In genomic region chr1:107442545-107442944, GRCh38 we compare ENCODE assay signal across 29 cellular contexts.
"Had no signal": no experiment of that assay in that cellular context is flagged by ENCODE, and none has a peak within 500 bp of the region (broad histone marks: within the 10 kb centered on the region; RNA-seq: fewer than 3 reads in every experiment).

No MANE protein-coding gene starts in this region.

- H3K4me3 ChIP-seq: breast epithelium, pancreas, psoas muscle, thoracic aorta had no signal

- H3K27me3 Mint-ChIP-seq: activated T-cell treated with anti-CD3 and anti-CD28 coated beads, Interleukin-2, amount 50 U/mL, for 24 hours; dendritic cell treated with granulocyte-macrophage colony-stimulating factor and Interleukin-4, amounts not matched to agents 40 ng/mL and 50 ng/mL, for 4 days had no signal

- H3K36me3 Mint-ChIP-seq: activated naive CD8-positive, alpha-beta T cell; naive thymus-derived CD8-positive, alpha-beta T cell; WTC11 had no signal

- DNase-seq: activated CD4-positive, alpha-beta T cell treated with anti-CD3 and anti-CD28 coated beads for 1 hour; activated CD8-positive, alpha-beta memory T cell treated with anti-CD3 and anti-CD28 coated beads for 24 hours; activated CD8-positive, alpha-beta memory T cell treated with anti-CD3 and anti-CD28 coated beads, Interleukin-2, amount 50 U/mL, for 4 hours; activated T-cell treated with anti-CD3 and anti-CD28 coated beads, Interleukin-2, amount 50 U/mL, for 24 hours; amygdala; central memory CD4-positive, alpha-beta T cell; endodermal cell; foreskin fibroblast; head of caudate nucleus; hippocampal formation; kidney; left colon; nucleus accumbens; pancreas; psoas muscle; stimulated activated CD4-positive, alpha-beta T cell treated with anti-CD3 and anti-CD28 coated beads, Interleukin-15, amount 100 ng/mL, for 24 hours; stimulated activated CD4-positive, alpha-beta T cell treated with anti-CD3 and anti-CD28 coated beads, Interleukin-2, amount 100 ng/mL, for 24 hours; stimulated activated naive CD4-positive, alpha-beta T cell treated with Interleukin-2 at 50 U/mL for 16 hours; SW 1271; T-helper 17 cell; trophoblast cell had no signal

- H3K27me3 ChIP-seq: breast epithelium, pancreas had no signal

- H3K36me3 ChIP-seq: breast epithelium, pancreas, thoracic aorta had no signal

- H3K4me1 Mint-ChIP-seq: activated T-helper 17 cell treated with anti-CD3 and anti-CD28 coated beads, Interleukin-2, amount 50 U/mL, for 72 hours; endodermal cell; neural crest cell; T-helper 17 cell; WTC11 had no signal

- H3K9me3 ChIP-seq: breast epithelium, pancreas, psoas muscle, thoracic aorta had no signal

- H3K9me3 Mint-ChIP-seq: activated T-cell treated with anti-CD3 and anti-CD28 coated beads, Interleukin-2, amount 50 U/mL, for 24 hours; activated T-helper 17 cell treated with anti-CD3 and anti-CD28 coated beads, Interleukin-2, amount 50 U/mL, for 72 hours; dendritic cell treated with granulocyte-macrophage colony-stimulating factor and Interleukin-4, amounts not matched to agents 40 ng/mL and 50 ng/mL, for 4 days; naive thymus-derived CD8-positive, alpha-beta T cell; neural crest cell; WTC11 had no signal

- H3K4me3 Mint-ChIP-seq: activated naive CD8-positive, alpha-beta T cell; activated T-cell treated with anti-CD3 and anti-CD28 coated beads, Interleukin-2, amount 50 U/mL, for 24 hours; activated T-helper 17 cell treated with anti-CD3 and anti-CD28 coated beads, Interleukin-2, amount 50 U/mL, for 72 hours; dendritic cell treated with granulocyte-macrophage colony-stimulating factor and Interleukin-4, amounts not matched to agents 40 ng/mL and 50 ng/mL, for 4 days; endodermal cell; naive thymus-derived CD8-positive, alpha-beta T cell; neural crest cell; T-helper 17 cell; WTC11 had no signal

- H3K4me1 ChIP-seq: breast epithelium, pancreas, psoas muscle had no signal

- H3K27ac Mint-ChIP-seq: activated naive CD8-positive, alpha-beta T cell; activated T-cell treated with anti-CD3 and anti-CD28 coated beads, Interleukin-2, amount 50 U/mL, for 24 hours; activated T-helper 17 cell treated with anti-CD3 and anti-CD28 coated beads, Interleukin-2, amount 50 U/mL, for 72 hours; dendritic cell treated with granulocyte-macrophage colony-stimulating factor and Interleukin-4, amounts not matched to agents 40 ng/mL and 50 ng/mL, for 4 days; endodermal cell; naive thymus-derived CD8-positive, alpha-beta T cell; T-helper 17 cell; WTC11 had no signal

- H3K27ac ChIP-seq: breast epithelium, pancreas, psoas muscle, thoracic aorta had no signal
